18 cellular contexts compared by ENCODE assay signal in the genomic region with DNA sequence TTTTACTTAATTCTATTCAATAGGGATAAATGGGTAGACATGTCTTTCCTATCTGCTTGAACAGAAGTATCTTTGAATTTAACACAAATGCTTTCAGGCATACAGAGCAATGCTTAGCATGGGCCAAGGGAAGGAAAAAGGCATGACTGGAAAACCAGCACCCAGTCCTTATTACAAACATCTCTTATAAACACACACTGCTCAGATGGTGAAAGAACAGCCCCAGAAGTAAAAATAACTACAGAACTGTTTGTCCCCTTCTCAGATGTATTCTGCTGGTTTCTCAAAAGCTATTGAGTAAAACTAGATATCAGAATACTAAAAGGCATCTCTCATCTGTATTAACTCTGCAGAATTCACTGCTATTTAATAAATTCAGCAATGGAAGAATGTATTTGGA. TPM values are rescaled to one million over a fixed set of nuclear protein-coding genes. Genes with fewer than 3 reads are reported as not detected.
"Had no signal": no experiment of that assay in that cellular context is flagged by ENCODE, and none has a peak within 500 bp of the region (broad histone marks: within the 10 kb centered on the region; RNA-seq: fewer than 3 reads in every experiment).

No MANE protein-coding gene starts in this region.

- H3K4me3 ChIP-seq: coronary artery, SK-N-MC had no signal

- DNase-seq: activated CD8-positive, alpha-beta memory T cell treated with anti-CD3 and anti-CD28 coated beads, Interleukin-2, amount 50 U/mL, for 48 hours; activated CD8-positive, alpha-beta T cell treated with anti-CD3 and anti-CD28 coated beads for 36 hours; activated naive CD4-positive, alpha-beta T cell; effector CD8-positive, alpha-beta T cell; left colon; mammary epithelial cell; nephron progenitor cell; stimulated activated CD4-positive, alpha-beta T cell treated with anti-CD3 and anti-CD28 coated beads, Interleukin-4, amount 100 ng/mL, for 24 hours; stimulated activated naive CD8-positive, alpha-beta T cell treated with anti-CD3 and anti-CD28 coated beads, Interleukin-15, amount 100 ng/mL, for 72 hours; T-cell; T1000; trophoblast cell had no signal

- H3K27ac ChIP-seq: SK-N-MC, VCaP had no signal

- ATAC-seq: activated CD8-positive, alpha-beta T cell treated with anti-CD3 and anti-CD28 coated beads for 36 hours; left colon; stimulated activated naive CD8-positive, alpha-beta T cell treated with anti-CD3 and anti-CD28 coated beads, Interleukin-15, amount 100 ng/mL, for 72 hours; T-cell had no signal

RNA-seq across cellular contexts. Expression of a gene that starts 37.7 kb away (rescaled TPM):
- total RNA-seq: activated CD8-positive, alpha-beta T cell treated with anti-CD3 and anti-CD28 coated beads for 36 hours; astrocyte; mammary epithelial cell; omental fat pad; pulmonary artery endothelial cell had no signal
- polyA plus RNA-seq: mammary epithelial cell had no signal
